Comparison of ENCODE assay signal across 15 cellular contexts in the genomic region with DNA sequence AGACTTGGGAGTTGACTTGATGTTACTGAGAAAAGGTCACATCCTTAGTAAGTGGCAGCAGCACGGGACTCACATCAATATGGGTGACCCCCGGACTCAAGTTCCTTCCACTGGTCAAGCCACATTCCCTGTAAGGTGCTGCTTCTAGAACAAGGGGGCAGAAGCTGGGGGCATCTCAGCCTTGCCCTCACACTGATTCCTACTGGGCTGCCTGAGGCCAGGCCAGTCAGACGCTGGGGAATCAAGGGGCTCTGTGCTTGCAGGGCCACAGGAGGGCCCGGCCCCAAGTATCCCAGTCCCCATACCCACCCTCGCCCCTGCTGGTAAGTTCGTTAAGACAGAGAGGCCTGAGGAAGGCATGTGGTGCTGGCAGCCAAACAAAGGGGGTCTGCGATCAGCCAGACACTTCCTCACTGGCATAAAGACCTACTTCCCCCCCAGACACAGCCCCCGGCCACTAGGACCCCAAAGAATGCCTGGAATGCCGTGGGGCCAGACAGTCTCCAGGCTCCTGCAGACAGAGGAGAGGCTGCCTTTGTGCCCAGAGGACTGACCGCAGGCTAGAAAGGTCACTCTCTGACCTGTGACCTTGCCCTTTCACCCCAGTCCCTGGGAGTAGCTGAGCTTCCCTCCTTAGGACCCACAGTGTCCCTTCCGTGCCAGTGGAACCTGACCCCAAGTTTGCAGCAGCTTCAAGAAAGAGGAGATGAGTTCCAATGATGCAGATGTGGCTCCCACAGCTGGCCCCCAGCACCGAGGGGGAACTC.
DNase-seq lines count a peak whose midpoint lies in the region; ATAC-seq and TF ChIP-seq lines count a peak whose summit lies in the region.
"Had no signal": no experiment of that assay in that cellular context is flagged by ENCODE, and none has a peak within 500 bp of the region (broad histone marks: within the 10 kb centered on the region; RNA-seq: fewer than 3 reads in every experiment).

No MANE protein-coding gene starts in this region.

- intact Hi-C loops in right cardiac atrium (cut with DNase I) = no loop called here
- intact Hi-C loops in left ventricle myocardium superior (cut with micrococcal nuclease) = no loop called here

- 79% methylated on average over 12 of the region's 12 CpGs for WGBS in right cardiac atrium
- WGBS in upper lobe of left lung, 2 donors = 82 to 100% methylated on average over 2 to 12 of the region's 12 CpGs

- H3K27me3 ChIP-seq in right cardiac atrium (ENCODE audit: control insufficient read depth, insufficient read depth) = no peaks in the 10 kb centered on the region
- no peaks in the 10 kb centered on the region for H3K27me3 ChIP-seq in upper lobe of left lung

- TF ChIP-seq EP300 in upper lobe of left lung (IDR thresholded peaks at IDR 0.05) = no peak

- H3K36me3 ChIP-seq in upper lobe of left lung = no peaks in the 10 kb centered on the region

- TF ChIP-seq POLR2A in upper lobe of left lung (IDR thresholded peaks at IDR 0.05) = no peak

- H3K27me3 Mint-ChIP-seq in endothelial cell (ENCODE audit: unreplicated experiment) = peaks cover 18% of the 10 kb centered on the region
- H3K27me3 Mint-ChIP-seq in nephron progenitor cell (ENCODE audit: low read depth, poor library complexity) = peaks cover 8% of the 10 kb centered on the region

- H3K4me1 Mint-ChIP-seq in endothelial cell (ENCODE audit: unreplicated experiment) (peaks cover 56% of the 10 kb centered on the region), nephron progenitor cell (peaks cover 74% of the 10 kb centered on the region)
- H3K4me1 Mint-ChIP-seq: immature natural killer cell had no signal

- peaks cover 34% of the 10 kb centered on the region for H3K4me1 ChIP-seq in right cardiac atrium (ENCODE audit: control insufficient read depth, insufficient read depth, low read length)
- peaks cover 19 to 41% (median 26%) of the 10 kb centered on the region in 4 donors for H3K4me1 ChIP-seq in upper lobe of left lung

- H3K9me3 Mint-ChIP-seq in endothelial cell (ENCODE audit: unreplicated experiment) (no peaks in the 10 kb centered on the region), nephron progenitor cell (no peaks in the 10 kb centered on the region)
- H3K9me3 Mint-ChIP-seq: immature natural killer cell had no signal

- H3K27ac ChIP-seq in right cardiac atrium (ENCODE audit: low read length) (peak overlapping the region; percentile 29), upper lobe of left lung (no peak overlapping the region)
- H3K27ac ChIP-seq: HL-60 had no signal

- peaks cover 4% of the 10 kb centered on the region for H3K36me3 Mint-ChIP-seq in endothelial cell (ENCODE audit: low read depth, unreplicated experiment)
- no peaks in the 10 kb centered on the region for H3K36me3 Mint-ChIP-seq in nephron progenitor cell (ENCODE audit: low read depth)
- H3K36me3 Mint-ChIP-seq: immature natural killer cell had no signal

- DNase-seq in right cardiac atrium (peak in 1 of 3 donors; percentile 27), left ventricle myocardium superior (no peak), endothelial cell (ENCODE audit: low spot score) (no peak), nephron progenitor cell (peak; percentile 86), upper lobe of left lung (no peak), NCI-H187 treated with DMSO at 0.1 percent for 48 hours (lab: John Stamatoyannopoulos, UW) (no peak), anterior cingulate cortex (lab: John Stamatoyannopoulos, UW) (no peak)
- DNase-seq: cerebellar nuclear complex; foreskin fibroblast; immature natural killer cell; NCI-H1436; NK-92 treated with Interleukin-12 subunit alpha and Interleukin-12 subunit beta, amount 100 ng/mL, for 24 hours; T-helper 1 cell had no signal

- H3K4me3 Mint-ChIP-seq in endothelial cell (ENCODE audit: unreplicated experiment) (peak overlapping the region; percentile 71), nephron progenitor cell (no peak overlapping the region)
- H3K4me3 Mint-ChIP-seq: immature natural killer cell had no signal

- no peak for ATAC-seq in right cardiac atrium
- ATAC-seq in left ventricle myocardium superior = no peak
- no peak for ATAC-seq in upper lobe of left lung (ENCODE audit: low FRiP score in 2 of 2)
- no peak for ATAC-seq in HG03571 (IDR thresholded peaks at IDR 0.05; ENCODE audit: unreplicated experiment)

- H3K9me3 ChIP-seq in right cardiac atrium (ENCODE audit: control insufficient read depth, low read length) (no peaks in the 10 kb centered on the region), upper lobe of left lung (no peaks in the 10 kb centered on the region)

- H3K27ac Mint-ChIP-seq in endothelial cell (ENCODE audit: unreplicated experiment) (peak overlapping the region; percentile 99), nephron progenitor cell (peak overlapping the region; percentile 94)

- TF ChIP-seq CTCF in endothelial cell (IDR thresholded peaks at IDR 0.05; ENCODE audit: unreplicated experiment) (no peak), nephron progenitor cell (IDR thresholded peaks at IDR 0.05) (no peak), upper lobe of left lung (IDR thresholded peaks at IDR 0.05) (no peak)

- H3K4me3 ChIP-seq in right cardiac atrium (ENCODE audit: low read length) (no peak overlapping the region), upper lobe of left lung (no peak overlapping the region)
